In the genomic region with DNA sequence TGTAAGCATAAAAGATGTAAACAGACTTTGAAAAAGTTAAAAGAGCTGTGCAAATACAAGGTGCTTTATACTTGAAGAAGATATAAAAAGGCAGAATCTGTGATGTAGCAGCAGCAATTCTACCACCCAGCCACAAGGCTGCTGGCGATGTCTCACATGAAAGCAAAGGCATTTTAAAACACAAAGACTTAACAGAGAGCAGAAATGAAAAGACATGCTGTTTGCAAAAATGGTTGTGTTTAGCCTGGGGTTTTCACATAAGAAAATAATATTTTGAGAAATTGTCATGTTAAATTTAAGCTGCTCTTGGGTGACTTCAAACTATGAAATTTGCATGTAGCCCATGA, we compare ENCODE assay signal across 22 cellular contexts.
DNase-seq lines count a peak whose midpoint lies in the region; ATAC-seq, FAIRE-seq and TF ChIP-seq lines count a peak whose summit lies in the region.
"Had no signal": no experiment of that assay in that cellular context is flagged by ENCODE, and none has a peak within 500 bp of the region (broad histone marks: within the 10 kb centered on the region; RNA-seq: fewer than 3 reads in every experiment).

No MANE protein-coding gene starts in this region.

- H3K4me3 Mint-ChIP-seq in neural crest cell, result no peak overlapping the region
- H3K4me3 Mint-ChIP-seq: brain had no signal

- TF ChIP-seq EP300 in GM12878 (IDR thresholded peaks at IDR 0.05; ENCODE audit: borderline replicate concordance in 1 of 2, control insufficient read depth in 1 of 2, low read depth in 2 of 2, low read length in 2 of 2), result no peak

- no peak overlapping the region for H3K4me2 ChIP-seq in GM12878 (ENCODE audit: control insufficient read depth, insufficient read depth)

- H3K9me3 Mint-ChIP-seq in neural crest cell, result no peaks in the 10 kb centered on the region
- H3K9me3 Mint-ChIP-seq: brain had no signal

- H3K4me1 Mint-ChIP-seq in neural crest cell, result no peaks in the 10 kb centered on the region
- H3K4me1 Mint-ChIP-seq: brain had no signal

- no peak overlapping the region for H2AFZ ChIP-seq in GM12878 (ENCODE audit: control insufficient read depth, low read depth, low read length)

- ATAC-seq in GM12878, result no peak
- ATAC-seq in HG03342 (IDR thresholded peaks at IDR 0.05; ENCODE audit: unreplicated experiment), result no peak
- ATAC-seq: gastroesophageal sphincter, right lobe of liver had no signal

- in situ Hi-C loops in GM12878 (cut with MboI), result no loop called here

- POLR2A ChIA-PET in GM12878 (lab: Charles Lee), result no interaction called here

- 38% methylated on average over 1 of the region's 1 CpG for WGBS in GM12878 (ENCODE audit: insufficient coverage, insufficient replicate concordance, low lambda C conversion rate, missing lambda C conversion rate)

- H3K79me2 ChIP-seq in GM12878 (ENCODE audit: control insufficient read depth, insufficient read depth, low read length), result no peaks in the 10 kb centered on the region

- H3K36me3 Mint-ChIP-seq in neural crest cell (ENCODE audit: low read depth), result no peaks in the 10 kb centered on the region
- H3K36me3 Mint-ChIP-seq: brain had no signal

- no peak overlapping the region for H3K4me3 ChIP-seq in HUES48 (ENCODE audit: low read depth, low read length)
- H3K4me3 ChIP-seq in GM12878, result no peak overlapping the region
- H3K4me3 ChIP-seq: esophagus muscularis mucosa, gastroesophageal sphincter, Peyer's patch, right lobe of liver, SJSA1, upper lobe of left lung had no signal

- RAD21 ChIA-PET in GM12878 (lab: Charles Lee; ENCODE audit: unreplicated experiment), result no interaction called here

- TF ChIP-seq CTCF in GM12878 (IDR thresholded peaks at IDR 0.05 in 2 of 3, conservative IDR thresholded peaks at IDR 0.05 in 1 of 3; ENCODE audit: control insufficient read depth in 2 of 3, extremely low read depth in 1 of 3, insufficient read depth in 1 of 3, low read depth in 3 of 3, low read length in 3 of 3) (no peak), neural crest cell (conservative IDR thresholded peaks at IDR 0.05) (peak; percentile 31), D721Med (IDR thresholded peaks at IDR 0.05; ENCODE audit: insufficient read depth, missing control alignments) (no peak)

- H3K4me1 ChIP-seq in HUES48 (ENCODE audit: control insufficient read depth, insufficient read depth, low read length) (peaks cover 13% of the 10 kb centered on the region), GM12878 (ENCODE audit: control insufficient read depth, insufficient read depth, low read length) (no peaks in the 10 kb centered on the region)
- H3K4me1 ChIP-seq: esophagus muscularis mucosa, gastroesophageal sphincter, Peyer's patch, right lobe of liver, SJSA1, upper lobe of left lung had no signal

- H3K27me3 Mint-ChIP-seq in neural crest cell (ENCODE audit: low read depth), result peaks cover 64% of the 10 kb centered on the region

- H4K20me1 ChIP-seq in GM12878 (ENCODE audit: control insufficient read depth, insufficient read depth), result no peaks in the 10 kb centered on the region

- H3K36me3 ChIP-seq in HUES48 (ENCODE audit: control insufficient read depth, insufficient read depth, low read length) (no peaks in the 10 kb centered on the region), GM12878 (ENCODE audit: control insufficient read depth in 2 of 2, insufficient read depth in 2 of 2, low read length in 1 of 2) (no peaks in the 10 kb centered on the region)
- H3K36me3 ChIP-seq: esophagus muscularis mucosa, gastroesophageal sphincter, Peyer's patch, right lobe of liver, SJSA1, upper lobe of left lung, WERI-Rb-1 had no signal

- CTCF ChIA-PET in GM12878 (lab: Yijun Ruan, JAX), result no interaction called here

- no peak overlapping the region for H3K27ac Mint-ChIP-seq in neural crest cell (ENCODE audit: unreplicated experiment)
- H3K27ac Mint-ChIP-seq: brain had no signal

- H3K27me3 ChIP-seq in HUES48 (ENCODE audit: control insufficient read depth, insufficient read depth, low read length), result no peaks in the 10 kb centered on the region; the same call in 1 of the 2 replicates
- H3K27me3 ChIP-seq in GM12878 (replicated peaks in 1 of 2; ENCODE audit: control insufficient read depth in 2 of 2, insufficient read depth in 2 of 2, low read length in 1 of 2), result no peaks in the 10 kb centered on the region; a peak in 1 of 4 replicates
- H3K27me3 ChIP-seq: gastroesophageal sphincter, Peyer's patch, right lobe of liver, upper lobe of left lung had no signal

- no peaks in the 10 kb centered on the region for H3K9me3 ChIP-seq in HUES48 (ENCODE audit: control insufficient read depth, insufficient read depth, low read length)
- no peaks in the 10 kb centered on the region for H3K9me3 ChIP-seq in GM12878 (replicated peaks; ENCODE audit: control insufficient read depth, insufficient read depth, low read length)
- H3K9me3 ChIP-seq: esophagus muscularis mucosa, gastroesophageal sphincter, Peyer's patch, right lobe of liver, SJSA1, upper lobe of left lung had no signal

- H3K9ac ChIP-seq in HUES48 (ENCODE audit: low read depth, low read length), result no peak overlapping the region
- H3K9ac ChIP-seq in GM12878 (ENCODE audit: control insufficient read depth, insufficient read depth, low read length), result no peak overlapping the region

- FAIRE-seq in GM12878 (lab: Jason Lieb, UNC), result peak; percentile 41
- FAIRE-seq in D721Med (lab: Jason Lieb, UNC), result no peak

- DNase-seq in Ammon's horn (ENCODE audit: low spot score) (peak; percentile 22), GM12878 (ENCODE audit: low read depth, low spot score) (no peak), neural crest cell (ENCODE audit: low read depth, low spot score) (no peak), OCI-M1 (lab: John Stamatoyannopoulos, UW) (no peak), D721Med (ENCODE audit: insufficient read length, low spot score) (no peak), NCI-H146 (lab: John Stamatoyannopoulos, UW) (no peak)
- DNase-seq: effector memory CD4-positive, alpha-beta T cell; islet precursor cell; KG1; NCI-H2227 treated with DMSO at 0.1 percent for 48 hours; NK-92 treated with Interleukin-12 subunit alpha and Interleukin-12 subunit beta, amount 100 ng/mL, for 24 hours; Peyer's patch; right lobe of liver; upper lobe of left lung; WERI-Rb-1 had no signal

- TF ChIP-seq RAD21 in GM12878 (IDR thresholded peaks at IDR 0.05; ENCODE audit: insufficient read depth, low read depth, low read length), result no peak

- intact Hi-C loops in GM12878 (cut with micrococcal nuclease; ENCODE audit: unreplicated experiment), result no loop called here

- no TSS peak for BruUV-seq in GM12878 (replicated peaks; lab: Mats Ljungman, UMichigan)

- H3K27ac ChIP-seq in HUES48 (ENCODE audit: low read depth, low read length) (peak overlapping the region; percentile 40), GM12878 (ENCODE audit: control insufficient read depth, insufficient read depth) (no peak overlapping the region)
- H3K27ac ChIP-seq: C4-2B, esophagus muscularis mucosa, gastroesophageal sphincter, Peyer's patch, right lobe of liver, SJSA1, upper lobe of left lung, WERI-Rb-1 had no signal

- SMC1A ChIA-PET in GM12878 (lab: Charles Lee; ENCODE audit: uncharacterized antibody, unreplicated experiment), result interaction anchor here (1.6 kb wide), 1 partner anchor 12 kb away, joined by 5 read pairs; no protein-coding TSS in a partner anchor

- no peak for TF ChIP-seq POLR2A in GM12878 (IDR thresholded peaks at IDR 0.05; ENCODE audit: low read depth, low read length)

TF ChIP-seq in GM12878, 131 proteins besides CTCF, POLR2A, EP300 and RAD21 (continues in another document):
- TF ChIP-seq NFXL1 (IDR thresholded peaks at IDR 0.05; ENCODE audit: borderline replicate concordance) (no peak), MTA2 (IDR thresholded peaks at IDR 0.05; ENCODE audit: low read depth) (no peak), TCF12 (IDR thresholded peaks at IDR 0.05; ENCODE audit: low read depth, low read length) (no peak), ZNF687 (IDR thresholded peaks at IDR 0.05) (no peak), RAD51 (IDR thresholded peaks at IDR 0.05) (no peak), IKZF1 (conservative IDR thresholded peaks at IDR 0.05) (no peak), MTA3 (IDR thresholded peaks at IDR 0.05; ENCODE audit: borderline replicate concordance, low read length) (no peak), PBX3 (IDR thresholded peaks at IDR 0.05; ENCODE audit: insufficient replicate concordance, low read depth, low read length) (no peak), SRF (IDR thresholded peaks at IDR 0.05; ENCODE audit: low read depth in 2 of 2, low read length in 2 of 2) (no peak)
